1 cellular context compared by ENCODE assay signal in the genomic region with DNA sequence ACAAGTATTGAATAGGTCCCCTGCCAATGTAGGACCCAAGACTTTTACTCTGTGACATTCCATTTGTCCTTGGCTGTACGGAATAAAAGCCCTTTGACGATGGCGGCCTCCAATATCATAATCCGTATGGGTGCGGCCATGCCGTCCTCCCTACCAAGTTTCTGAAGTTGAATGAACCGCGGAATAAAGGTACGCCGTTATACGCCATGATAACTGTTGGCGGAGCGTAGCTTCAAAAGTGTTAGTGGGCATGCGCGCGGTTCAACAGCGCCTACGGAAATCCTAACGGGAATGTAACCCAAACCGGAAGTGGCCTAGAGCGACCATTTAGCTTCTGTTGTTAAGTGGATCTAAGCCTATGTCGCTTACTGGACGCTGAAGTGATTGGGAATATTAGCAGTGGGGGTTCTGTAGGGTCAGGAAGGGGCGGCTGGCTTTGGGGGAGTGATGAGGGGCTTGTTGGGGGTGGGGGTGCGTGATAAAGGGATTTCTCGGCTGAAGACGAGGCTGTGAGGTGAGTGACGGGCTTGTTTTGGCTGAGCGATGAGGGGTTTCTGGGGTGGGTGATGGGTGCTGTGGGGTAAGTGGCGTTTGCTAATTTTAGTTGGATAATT.
TF ChIP-seq lines count a peak whose summit lies in the region.

TSS of gene ZNF175 (plus strand) at position 322 of the 614 bp plus-strand sequence. CDS start 2,047 bp downstream, outside the sequence.

TF ChIP-seq in H1, 55 proteins besides CTCF, POLR2A, EP300 and RAD21 (continued from another document):
- TF ChIP-seq YY1 (IDR thresholded peaks at IDR 0.05; ENCODE audit: low read depth, low read length), result peak; percentile 100
- TF ChIP-seq SIN3A (conservative IDR thresholded peaks at IDR 0.05 in 1 of 2, IDR thresholded peaks at IDR 0.05 in 1 of 2; ENCODE audit: low read depth in 1 of 2, low read length in 2 of 2), result no peak
- TF ChIP-seq EGR1 (IDR thresholded peaks at IDR 0.05; ENCODE audit: borderline replicate concordance, low read depth, low read length), result no peak
- no peak for TF ChIP-seq SP1 (IDR thresholded peaks at IDR 0.05; ENCODE audit: low read depth, low read length)
- TF ChIP-seq RBBP5 (IDR thresholded peaks at IDR 0.05; ENCODE audit: borderline replicate concordance, low read depth, low read length), result no peak
- TF ChIP-seq E2F6 (IDR thresholded peaks at IDR 0.05), result no peak
- no peak for TF ChIP-seq ZNF274 (IDR thresholded peaks at IDR 0.05; ENCODE audit: borderline replicate concordance, extremely low read depth, low read length)
- TF ChIP-seq KDM5A (IDR thresholded peaks at IDR 0.05; ENCODE audit: low read length), result no peak
- TF ChIP-seq PHF8 (conservative IDR thresholded peaks at IDR 0.05; ENCODE audit: low read depth, low read length), result peak; percentile 45; the same call in 1 of the 2 replicates
- no peak for TF ChIP-seq CEBPB (IDR thresholded peaks at IDR 0.05; ENCODE audit: low read depth, low read length)
- TF ChIP-seq FOSL1 (IDR thresholded peaks at IDR 0.05; ENCODE audit: insufficient read depth, low read depth, low read length), result no peak
- TF ChIP-seq CHD1 (IDR thresholded peaks at IDR 0.05; ENCODE audit: low read depth, low read length), result no peak
- no peak for TF ChIP-seq HDAC6 (IDR thresholded peaks at IDR 0.05; ENCODE audit: low read depth, low read length)
- peak; percentile 32 for TF ChIP-seq KDM4A (IDR thresholded peaks at IDR 0.05; ENCODE audit: low read depth, low read length, severe bottlenecking)
- TF ChIP-seq JUND (IDR thresholded peaks at IDR 0.05; ENCODE audit: low read length), result no peak
- TF ChIP-seq NANOG (IDR thresholded peaks at IDR 0.05; ENCODE audit: insufficient read depth, low read depth, low read length, poor library complexity, severe bottlenecking), result no peak
- TF ChIP-seq, protein P1, sequence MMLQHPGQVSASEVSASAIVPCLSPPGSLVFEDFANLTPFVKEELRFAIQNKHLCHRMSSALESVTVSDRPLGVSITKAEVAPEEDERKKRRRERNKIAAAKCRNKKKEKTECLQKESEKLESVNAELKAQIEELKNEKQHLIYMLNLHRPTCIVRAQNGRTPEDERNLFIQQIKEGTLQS (IDR thresholded peaks at IDR 0.05; ENCODE audit: insufficient read depth, low read depth, low read length), result no peak
- TF ChIP-seq CHD2 (IDR thresholded peaks at IDR 0.05; ENCODE audit: low read length), result no peak
- peak; percentile 69 for TF ChIP-seq SIX5 (IDR thresholded peaks at IDR 0.05; ENCODE audit: low read depth, low read length)
- no peak for TF ChIP-seq ATF2 (IDR thresholded peaks at IDR 0.05; ENCODE audit: low read length)
- TF ChIP-seq CBX5 (IDR thresholded peaks at IDR 0.05; ENCODE audit: low read depth, low read length), result no peak
- TF ChIP-seq TAF7 (optimal IDR thresholded peaks at IDR 0.05; ENCODE audit: borderline replicate concordance, low read depth, low read length), result no peak
- TF ChIP-seq TAF1 (IDR thresholded peaks at IDR 0.05; ENCODE audit: low read depth, low read length), result peak; percentile 73
- peak; percentile 66 for TF ChIP-seq NRF1 (IDR thresholded peaks at IDR 0.05; ENCODE audit: low read depth, low read length)
- TF ChIP-seq GABPA (IDR thresholded peaks at IDR 0.05; ENCODE audit: borderline replicate concordance, insufficient read depth, low read length), result peak; percentile 85; the same call in 1 of the 2 replicates
- TF ChIP-seq POU5F1 (IDR thresholded peaks at IDR 0.05; ENCODE audit: low read depth, low read length), result no peak
- TF ChIP-seq SP4 (IDR thresholded peaks at IDR 0.05; ENCODE audit: low read length), result no peak
- no peak for TF ChIP-seq ASH2L (IDR thresholded peaks at IDR 0.05; ENCODE audit: low read length)
- TF ChIP-seq CHD7 (IDR thresholded peaks at IDR 0.05; ENCODE audit: insufficient replicate concordance, low read length), result no peak
- no peak for TF ChIP-seq RXRA (IDR thresholded peaks at IDR 0.05; ENCODE audit: insufficient read depth, low read depth, low read length)
- TF ChIP-seq SAP30 (IDR thresholded peaks at IDR 0.05; ENCODE audit: insufficient read depth, insufficient replicate concordance, low read length), result peak; percentile 94
- TF ChIP-seq SIRT6 (IDR thresholded peaks at IDR 0.05; ENCODE audit: low read length), result no peak
- no peak for TF ChIP-seq BCL11A (IDR thresholded peaks at IDR 0.05; ENCODE audit: low read depth in 2 of 2, low read length in 2 of 2)
- no peak for TF ChIP-seq TCF12 (IDR thresholded peaks at IDR 0.05; ENCODE audit: low read depth, low read length)
- no peak for TF ChIP-seq RNF2 (IDR thresholded peaks at IDR 0.05; ENCODE audit: borderline replicate concordance, low read depth, low read length, missing control alignments, poor library complexity, severe bottlenecking)
- TF ChIP-seq, protein P2, sequence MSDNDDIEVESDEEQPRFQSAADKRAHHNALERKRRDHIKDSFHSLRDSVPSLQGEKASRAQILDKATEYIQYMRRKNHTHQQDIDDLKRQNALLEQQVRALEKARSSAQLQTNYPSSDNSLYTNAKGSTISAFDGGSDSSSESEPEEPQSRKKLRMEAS (IDR thresholded peaks at IDR 0.05), result no peak
- no peak for TF ChIP-seq KDM1A (IDR thresholded peaks at IDR 0.05; ENCODE audit: borderline replicate concordance, low read length)
- no peak for TF ChIP-seq TBP (IDR thresholded peaks at IDR 0.05; ENCODE audit: low read depth, low read length)
- TF ChIP-seq SP2 (IDR thresholded peaks at IDR 0.05; ENCODE audit: low read length), result peak; percentile 14; the same call in 1 of the 2 replicates
- TF ChIP-seq GTF2F1 (IDR thresholded peaks at IDR 0.05; ENCODE audit: borderline replicate concordance, low read depth, low read length), result no peak
- no peak for TF ChIP-seq CTBP2 (IDR thresholded peaks at IDR 0.05; ENCODE audit: borderline replicate concordance, insufficient read depth, insufficient read length, low read length)
- TF ChIP-seq MAFK (IDR thresholded peaks at IDR 0.05; ENCODE audit: low read depth, low read length), result no peak
- TF ChIP-seq BACH1 (IDR thresholded peaks at IDR 0.05; ENCODE audit: low read length), result no peak
- TF ChIP-seq CREB1 (IDR thresholded peaks at IDR 0.05), result 0 out of 2 replicates have a peak, but pooled peaks have one; percentile 18
- no peak for TF ChIP-seq POLR2AphosphoS5 (IDR thresholded peaks at IDR 0.05; ENCODE audit: low read depth, low read length)
- TF ChIP-seq EZH2 (IDR thresholded peaks at IDR 0.05; ENCODE audit: low read depth, low read length, severe bottlenecking), result no peak
- TF ChIP-seq JUN (IDR thresholded peaks at IDR 0.05; ENCODE audit: low read depth, low read length), result no peak
TF ChIP-seq in H1: peak in this region for 10.
